In the genomic region with DNA sequence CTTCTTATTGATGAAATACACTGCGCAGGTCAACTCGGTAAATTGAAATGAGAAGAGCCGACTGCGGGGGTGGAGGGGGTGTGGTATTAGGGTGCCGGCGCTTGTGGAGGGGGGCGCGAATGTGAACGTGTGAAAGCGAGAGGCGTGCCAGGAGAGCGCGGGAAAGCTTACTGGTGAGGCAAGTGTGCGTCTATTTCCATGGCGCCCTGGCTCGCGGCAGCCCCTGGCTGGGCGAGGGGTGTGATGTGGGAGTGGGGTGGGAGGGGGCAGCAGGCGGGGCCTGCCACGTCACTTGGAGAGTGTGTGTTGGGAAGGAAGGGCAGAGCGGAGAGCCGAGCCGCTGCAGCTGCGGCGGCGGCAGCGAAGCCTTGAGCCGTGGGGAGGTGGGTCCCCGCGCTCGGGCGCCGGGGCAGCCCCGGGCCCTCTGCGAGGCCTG, we compare ENCODE assay signal across 9 cellular contexts.
DNase-seq lines count a peak whose midpoint lies in the region; ATAC-seq lines count a peak whose summit lies in the region.
"Had no signal": no experiment of that assay in that cellular context is flagged by ENCODE, and none has a peak within 500 bp of the region (broad histone marks: within the 10 kb centered on the region; RNA-seq: fewer than 3 reads in every experiment).

No MANE protein-coding gene starts in this region.

- H3K4me1 Mint-ChIP-seq in naive thymus-derived CD8-positive, alpha-beta T cell, result peaks cover 11 to 41% (median 31%) of the 10 kb centered on the region in 4 donors

- DNase-seq in NCI-H1417 treated with DMSO at 0.1 percent for 48 hours (lab: John Stamatoyannopoulos, UW), result peak; percentile 65
- no peak for DNase-seq in naive thymus-derived CD8-positive, alpha-beta T cell
- DNase-seq in cortex of kidney (lab: John Stamatoyannopoulos, UW), result no peak
- DNase-seq in NCI-H2081 treated with DMSO at 0.1 percent for 48 hours (lab: John Stamatoyannopoulos, UW), result no peak

- peak overlapping the region in 2 of 11 experiments; percentile 37 to 57; a peak in 2 of 22 replicates for H3K27ac ChIP-seq in BLaER1 treated with 17β-estradiol and CSF1 and Interleukin-3, amounts not matched to agents 10 nM and 100 nM
- H3K27ac ChIP-seq in ectodermal cell (ENCODE audit: insufficient read depth, low read depth, low read length, poor library complexity, severe bottlenecking), result no peak overlapping the region

- peak overlapping the region; percentile 8 to 67 (median 48) for H3K4me3 Mint-ChIP-seq in naive thymus-derived CD8-positive, alpha-beta T cell

- H3K9me3 Mint-ChIP-seq in naive thymus-derived CD8-positive, alpha-beta T cell, result no peaks in the 10 kb centered on the region

- 2% methylated on average over 35 of the region's 35 CpGs for WGBS in ectodermal cell, 2 experiments

- peak overlapping the region; percentile 89 to 98 (median 96) for H3K4me2 ChIP-seq in BLaER1 treated with 17β-estradiol and CSF1 and Interleukin-3, amounts not matched to agents 10 nM and 100 nM

- H3K36me3 ChIP-seq in BLaER1 treated with 17β-estradiol and CSF1 and Interleukin-3, amounts not matched to agents 10 nM and 100 nM, result peaks cover 0 to 9% (median 0%) of the 10 kb centered on the region in 11 experiments; a peak in 4 of 22 replicates
- no peaks in the 10 kb centered on the region for H3K36me3 ChIP-seq in ectodermal cell (ENCODE audit: control insufficient read depth, insufficient read depth, low read length)

- peak overlapping the region in 10 of 11 experiments; percentile 21 to 76 (median 52); a peak in 15 of 22 replicates for H3K9ac ChIP-seq in BLaER1 treated with 17β-estradiol and CSF1 and Interleukin-3, amounts not matched to agents 10 nM and 100 nM

- peaks cover 47 to 74% (median 54%) of the 10 kb centered on the region in 11 experiments for H3K27me3 ChIP-seq in BLaER1 treated with 17β-estradiol and CSF1 and Interleukin-3, amounts not matched to agents 10 nM and 100 nM
- peaks cover 66% of the 10 kb centered on the region for H3K27me3 ChIP-seq in ectodermal cell (ENCODE audit: control insufficient read depth, insufficient read depth, low read length, poor library complexity, severe bottlenecking)

- H3K9me3 ChIP-seq in BLaER1 treated with 17β-estradiol and CSF1 and Interleukin-3, amounts not matched to agents 10 nM and 100 nM (replicated peaks in 1 of 11), result peaks cover 0 to 11% (median 0%) of the 10 kb centered on the region in 11 experiments; a peak in 6 of 22 replicates
- H3K9me3 ChIP-seq in ectodermal cell (ENCODE audit: control insufficient read depth, low read length), result no peaks in the 10 kb centered on the region

- POLR2A ChIA-PET in naive thymus-derived CD8-positive, alpha-beta T cell (lab: Charles Lee), result no interaction called here

- ATAC-seq in naive thymus-derived CD8-positive, alpha-beta T cell, result no peak
- ATAC-seq in HG02678 (IDR thresholded peaks at IDR 0.05; ENCODE audit: unreplicated experiment) (no peak), GM21737 (IDR thresholded peaks at IDR 0.05; ENCODE audit: unreplicated experiment) (no peak)
- ATAC-seq: Panc1 had no signal

- H4K20me1 ChIP-seq in BLaER1 treated with 17β-estradiol and CSF1 and Interleukin-3, amounts not matched to agents 10 nM and 100 nM, result peaks cover 0 to 43% (median 0%) of the 10 kb centered on the region in 11 experiments; a peak in 7 of 22 replicates

- peaks cover 0 to 2% (median 0%) of the 10 kb centered on the region in 3 donors for H3K36me3 Mint-ChIP-seq in naive thymus-derived CD8-positive, alpha-beta T cell

- H3K27ac Mint-ChIP-seq in naive thymus-derived CD8-positive, alpha-beta T cell, result peak overlapping the region in 2 of 10 donors; percentile 33 to 40

- peaks cover 26 to 72% (median 44%) of the 10 kb centered on the region in 5 donors for H3K27me3 Mint-ChIP-seq in naive thymus-derived CD8-positive, alpha-beta T cell

- peak overlapping the region; percentile 53 to 70 (median 62) for H3K4me3 ChIP-seq in BLaER1 treated with 17β-estradiol and CSF1 and Interleukin-3, amounts not matched to agents 10 nM and 100 nM
- H3K4me3 ChIP-seq in ectodermal cell (ENCODE audit: insufficient read depth, low read depth, low read length), result peak overlapping the region; percentile 64

- H3K4me1 ChIP-seq in BLaER1 treated with 17β-estradiol and CSF1 and Interleukin-3, amounts not matched to agents 10 nM and 100 nM, result peaks cover 18 to 62% (median 48%) of the 10 kb centered on the region in 10 experiments
- no peaks in the 10 kb centered on the region for H3K4me1 ChIP-seq in ectodermal cell (ENCODE audit: control insufficient read depth, insufficient read depth, low read length)
